8 cellular contexts compared by ENCODE assay signal in the genomic region with DNA sequence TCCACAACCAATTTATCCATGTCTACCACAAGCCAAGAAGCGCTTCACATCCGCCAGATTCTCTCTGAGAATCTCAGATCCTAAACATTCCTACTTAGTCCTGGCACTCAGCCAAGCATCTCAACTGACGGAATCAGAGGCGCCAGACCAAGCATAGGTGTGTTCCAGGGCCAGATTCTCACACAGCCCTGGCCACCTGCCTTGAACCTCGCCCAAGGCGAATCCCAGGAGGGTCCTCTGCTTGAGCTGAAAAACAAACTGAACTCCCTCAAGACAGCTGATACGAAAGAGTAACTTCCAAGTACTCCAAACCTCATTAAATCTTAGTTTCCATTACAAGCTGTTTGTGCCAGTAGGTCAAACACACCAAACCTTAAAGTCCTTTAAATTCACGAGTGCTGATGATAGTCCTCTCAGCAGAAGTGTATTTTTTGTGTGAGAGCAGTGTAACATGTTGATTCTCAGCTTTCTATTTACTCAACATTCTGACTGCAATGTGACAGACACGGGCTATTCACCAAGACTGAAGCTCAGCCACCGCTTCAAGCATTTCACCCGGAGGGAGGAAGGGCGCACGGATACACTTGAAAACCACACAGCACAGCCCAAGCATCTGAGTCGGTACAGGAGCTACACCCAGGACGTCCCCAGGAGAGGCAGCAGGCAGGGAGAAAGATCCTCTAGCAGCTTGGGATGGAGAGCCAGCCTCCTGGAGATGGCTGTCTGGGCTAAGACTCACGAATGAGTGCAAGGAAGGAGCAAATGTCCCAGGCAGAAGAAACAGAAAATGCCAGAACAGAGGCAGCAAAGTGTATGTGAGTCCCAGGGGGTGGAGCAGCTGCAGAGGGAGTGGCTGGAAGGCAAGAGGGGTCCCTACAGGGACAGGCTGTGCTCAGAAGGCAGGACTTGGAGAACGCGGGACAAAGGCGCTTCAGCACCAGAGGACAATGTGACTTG. TPM values are rescaled to one million over a fixed set of nuclear protein-coding genes. Genes with fewer than 3 reads are reported as not detected.
DNase-seq lines count a peak whose midpoint lies in the region; ATAC-seq and TF ChIP-seq lines count a peak whose summit lies in the region.

No MANE protein-coding gene starts in this region.

- H3K4me1 ChIP-seq in heart right ventricle, result peaks cover 7 to 49% (median 37%) of the 10 kb centered on the region in 9 donors
- peaks cover 31% of the 10 kb centered on the region for H3K4me1 ChIP-seq in skeletal muscle satellite cell (ENCODE audit: control insufficient read depth, insufficient read depth, low read length)

- H3K36me3 ChIP-seq in heart right ventricle (no peaks in the 10 kb centered on the region), skeletal muscle satellite cell (ENCODE audit: insufficient read depth, low read length) (no peaks in the 10 kb centered on the region)

- no peaks in the 10 kb centered on the region for H3K36me3 Mint-ChIP-seq in activated CD4-positive, alpha-beta T cell treated with anti-CD3 and anti-CD28 coated beads, Interleukin-2, amount 10 ng/mL, durations not matched to agents 24 days and 14 days (ENCODE audit: low read depth)

- peaks cover 51% of the 10 kb centered on the region for H3K27me3 Mint-ChIP-seq in activated CD4-positive, alpha-beta T cell treated with anti-CD3 and anti-CD28 coated beads, Interleukin-2, amount 10 ng/mL, durations not matched to agents 24 days and 14 days

- 44 to 48% methylated on average over 19 of the region's 19 CpGs for WGBS in heart right ventricle, 2 donors

- peak overlapping the region in 6 of 10 donors; percentile 4 to 27 (median 18) for H3K27ac ChIP-seq in heart right ventricle

- DNase-seq in COLO668 (lab: John Stamatoyannopoulos, UW; ENCODE audit: unreplicated experiment) (peak; percentile 37), NCI-H748 (lab: John Stamatoyannopoulos, UW; ENCODE audit: unreplicated experiment) (peak; percentile 80), heart right ventricle (peak; percentile 44), SHP77 treated with DMSO at 0.1 percent for 48 hours (lab: John Stamatoyannopoulos, UW) (no peak)
- no peak for DNase-seq in activated CD8-positive, alpha-beta memory T cell treated with anti-CD3 and anti-CD28 coated beads, Interleukin-2, amount 50 U/mL, for 4 hours
- no peak for DNase-seq in activated CD4-positive, alpha-beta T cell treated with anti-CD3 and anti-CD28 coated beads, Interleukin-2, amount 10 ng/mL, durations not matched to agents 24 days and 14 days

- peaks cover 15% of the 10 kb centered on the region for H3K4me1 Mint-ChIP-seq in activated CD4-positive, alpha-beta T cell treated with anti-CD3 and anti-CD28 coated beads, Interleukin-2, amount 10 ng/mL, durations not matched to agents 24 days and 14 days

- no peak overlapping the region for H3K4me3 Mint-ChIP-seq in activated CD4-positive, alpha-beta T cell treated with anti-CD3 and anti-CD28 coated beads, Interleukin-2, amount 10 ng/mL, durations not matched to agents 24 days and 14 days

- intact Hi-C loops in heart right ventricle (cut with DNase I), result no loop called here
- intact Hi-C loops in activated CD4-positive, alpha-beta T cell treated with anti-CD3 and anti-CD28 coated beads, Interleukin-2, amount 10 ng/mL, durations not matched to agents 24 days and 14 days (cut with micrococcal nuclease), result no loop called here

- ATAC-seq in GM21825 (IDR thresholded peaks at IDR 0.05; ENCODE audit: unreplicated experiment) (peak; percentile 48), heart right ventricle (peak in 7 of 8 donors; percentile 22 to 74 (median 44))

- no peaks in the 10 kb centered on the region for H3K9me3 Mint-ChIP-seq in activated CD4-positive, alpha-beta T cell treated with anti-CD3 and anti-CD28 coated beads, Interleukin-2, amount 10 ng/mL, durations not matched to agents 24 days and 14 days

- H3K27me3 ChIP-seq in heart right ventricle, result peaks cover 0 to 22% (median 0%) of the 10 kb centered on the region in 7 donors
- H3K27me3 ChIP-seq in skeletal muscle satellite cell (ENCODE audit: control insufficient read depth, insufficient read depth, low read length), result no peaks in the 10 kb centered on the region

- H3K27ac Mint-ChIP-seq in activated CD4-positive, alpha-beta T cell treated with anti-CD3 and anti-CD28 coated beads, Interleukin-2, amount 10 ng/mL, durations not matched to agents 24 days and 14 days, result no peak overlapping the region

- H3K9me3 ChIP-seq in heart right ventricle, result no peaks in the 10 kb centered on the region
- no peaks in the 10 kb centered on the region for H3K9me3 ChIP-seq in skeletal muscle satellite cell (replicated peaks; ENCODE audit: low read length)

- H3K4me3 ChIP-seq in heart right ventricle (peak overlapping the region in 8 of 10 donors; percentile 0 to 35 (median 25)), skeletal muscle satellite cell (ENCODE audit: low read length) (peak overlapping the region; percentile 62)

- TF ChIP-seq CTCF in heart right ventricle (IDR thresholded peaks at IDR 0.05), result no peak

- peak overlapping the region; percentile 3 for H3K9ac ChIP-seq in skeletal muscle satellite cell (ENCODE audit: low read depth, low read length)

- peak overlapping the region; percentile 77 for H3K4me2 ChIP-seq in skeletal muscle satellite cell (ENCODE audit: low read length)

RNA-seq across cellular contexts. Expression of a gene that starts 6.0 kb away (rescaled TPM):
- total RNA-seq in heart right ventricle, result 10 to 100 TPM; 28.8 to 41.8 (median 34.2) TPM
- 10 to 100 TPM; 19.7 to 37.6 TPM for polyA plus RNA-seq in heart right ventricle
- total RNA-seq in skeletal muscle satellite cell (2012; rRNA removed), result 21.2 and 27.6 TPM in 2 replicates
- 2.3 and 2.9 TPM in 2 replicates for total RNA-seq in activated CD4-positive, alpha-beta T cell treated with anti-CD3 and anti-CD28 coated beads, Interleukin-2, amount 10 ng/mL, durations not matched to agents 24 days and 14 days

Comparison
In these comparisons a context has a peak if more than half of its experiments do, and no peak if none do; other contexts are left out.
1. DNase-seq: peak in COLO668 (single experiment), NCI-H748 (single experiment) and heart right ventricle (2 of 2); none in activated CD8-positive, alpha-beta memory T cell treated with anti-CD3 and anti-CD28 coated beads, Interleukin-2, amount 50 U/mL, for 4 hours (single experiment), SHP77 treated with DMSO at 0.1 percent for 48 hours (single experiment) and activated CD4-positive, alpha-beta T cell treated with anti-CD3 and anti-CD28 coated beads, Interleukin-2, amount 10 ng/mL, durations not matched to agents 24 days and 14 days (single experiment).